8 cellular contexts compared by ENCODE assay signal in genomic region chr15:71448688-71449114, GRCh38.
DNase-seq lines count a peak whose midpoint lies in the region; ATAC-seq and TF ChIP-seq lines count a peak whose summit lies in the region.

No MANE protein-coding gene starts in this region.

- no peaks in the 10 kb centered on the region for H3K27me3 ChIP-seq in A673 (replicated peaks; ENCODE audit: insufficient read depth, low read depth, low read length, poor library complexity)
- no peaks in the 10 kb centered on the region for H3K27me3 ChIP-seq in brain microvascular endothelial cell (replicated peaks)
- H3K27me3 ChIP-seq in transverse colon: no peaks in the 10 kb centered on the region

- in situ Hi-C loops in GM13976 (cut with MboI; ENCODE audit: low sequenced_read_pairs, unreplicated experiment): loop anchor here (10.0 to 25.0 kb wide), 4 partner anchors 276 to 611 kb away; partner anchors contain the start of gene THSD4
- in situ Hi-C loops in brain microvascular endothelial cell (cut with HindIII; ENCODE audit: low pct_ligation_motif_present, low sequenced_read_pairs): loop anchor here (25.0 kb wide), 1 partner anchor 336 kb away; the partner anchor contains the start of gene THSD4
- in situ Hi-C loops in transverse colon (cut with MboI; ENCODE audit: low pct_ligation_motif_present in 1 of 4, low pct_unique_long_range_greater_than_20kb in 1 of 4, low sequenced_read_pairs in 3 of 4): loop anchor here (10.0 to 25.0 kb wide), 5 partner anchors 64 to 436 kb away; partner anchors contain the start of gene THSD4 (in 2 of the 4)

- no peak overlapping the region for H3K4me3 ChIP-seq in A673 (ENCODE audit: low read depth, low read length, poor library complexity, severe bottlenecking)
- H3K4me3 ChIP-seq in brain microvascular endothelial cell (ENCODE audit: low read depth, low read length): no peak overlapping the region
- H3K4me3 ChIP-seq in transverse colon: no peak overlapping the region

- intact Hi-C loops in A673 (cut with micrococcal nuclease; ENCODE audit: unreplicated experiment) (loop anchor here (2.0 to 5.0 kb wide), 4 partner anchors 204 to 708 kb away; no protein-coding TSS in a partner anchor), transverse colon (cut with DNase I; ENCODE audit: low total_unique reads) (loop anchor here (5.0 to 10.0 kb wide), 2 partner anchors 286 to 436 kb away; no protein-coding TSS in a partner anchor)

- peak; percentile 71 for DNase-seq in A673 (ENCODE audit: low spot score)
- DNase-seq in GM13976 (ENCODE audit: low spot score): peak; percentile 45
- peak; percentile 38 for DNase-seq in NCI-H2227 treated with DMSO at 0.1 percent for 48 hours (lab: John Stamatoyannopoulos, UW)
- peak; percentile 70 for DNase-seq in brain microvascular endothelial cell
- DNase-seq in islet precursor cell: peak; percentile 80
- peak; percentile 22 for DNase-seq in transverse colon

- H3K27ac ChIP-seq in A673 (ENCODE audit: low read depth, low read length, poor library complexity, severe bottlenecking) (no peak overlapping the region), brain microvascular endothelial cell (no peak overlapping the region), transverse colon (no peak overlapping the region)

- TF ChIP-seq POLR2A in transverse colon (IDR thresholded peaks at IDR 0.05): no peak

- H3K9me3 ChIP-seq in A673 (ENCODE audit: low read depth, low read length, poor library complexity, severe bottlenecking) (no peaks in the 10 kb centered on the region), transverse colon (no peaks in the 10 kb centered on the region)

- no peak for TF ChIP-seq EP300 in transverse colon (IDR thresholded peaks at IDR 0.05; ENCODE audit: low read depth)

- CTCF ChIA-PET in A673 (lab: Charles Lee): no interaction called here

- ATAC-seq in GM21723 (IDR thresholded peaks at IDR 0.05; ENCODE audit: unreplicated experiment) (no peak), GM18519 (IDR thresholded peaks at IDR 0.05; ENCODE audit: low FRiP score, unreplicated experiment) (no peak)

- WGBS in transverse colon (ENCODE audit: low coverage in 1 of 2), 2 donors: 71% methylated on average over 2 of the region's 2 CpGs; no CpG with 5 or more reads in 1 of the 2 donors

- H3K36me3 ChIP-seq in A673 (ENCODE audit: insufficient read depth, low read length, poor library complexity, severe bottlenecking) (no peaks in the 10 kb centered on the region), brain microvascular endothelial cell (replicated peaks) (no peaks in the 10 kb centered on the region), transverse colon (no peaks in the 10 kb centered on the region)

- TF ChIP-seq CTCF in A673 (conservative IDR thresholded peaks at IDR 0.05; ENCODE audit: low read depth, low read length) (peak; percentile 81), GM13976 (IDR thresholded peaks at IDR 0.05; ENCODE audit: borderline replicate concordance, control extremely low read depth, extremely low read depth, insufficient read depth, missing control alignments) (peak; percentile 84), brain microvascular endothelial cell (IDR thresholded peaks at IDR 0.05; ENCODE audit: low read depth, low read length, missing control alignments) (peak; percentile 82), transverse colon (IDR thresholded peaks at IDR 0.05) (peak; percentile 76 to 90 (median 86))

- no TSS peak for BruUV-seq in A673 (replicated peaks; lab: Mats Ljungman, UMichigan)

- H3K4me1 ChIP-seq in A673 (ENCODE audit: insufficient read depth, low read length, poor library complexity, severe bottlenecking) (no peaks in the 10 kb centered on the region), transverse colon (peaks cover 0 to 26% (median 2%) of the 10 kb centered on the region in 4 donors)

- POLR2A ChIA-PET in A673 (lab: Charles Lee; ENCODE audit: low non-redundant PET): no interaction called here

Comparison
In these comparisons a context has a peak if more than half of its experiments do, and no peak if none do; other contexts are left out.
1. DNase-seq: peak in every context shown above with its lines; median percentile 80 in islet precursor cell; 71 in A673; 70 in brain microvascular endothelial cell; 45 in GM13976; 38 in NCI-H2227 treated with DMSO at 0.1 percent for 48 hours; 22 in transverse colon.